32 cellular contexts compared by ENCODE assay signal in genomic region chrX:120205816-120206753, GRCh38. TPM values are rescaled to one million over a fixed set of nuclear protein-coding genes. Genes with fewer than 3 reads are reported as not detected.
"Had no signal": no experiment of that assay in that cellular context is flagged by ENCODE, and none has a peak within 500 bp of the region (broad histone marks: within the 10 kb centered on the region; RNA-seq: fewer than 3 reads in every experiment).

No MANE protein-coding gene starts in this region.

- H3K9me3 ChIP-seq: ascending aorta, body of pancreas, Peyer's patch, SJSA1 had no signal

- H3K4me1 ChIP-seq: ascending aorta, body of pancreas, Peyer's patch, SJSA1 had no signal

- DNase-seq: activated CD4-positive, alpha-beta memory T cell treated with anti-CD3 and anti-CD28 coated beads for 36 hours; activated CD4-positive, alpha-beta T cell treated with anti-CD3 and anti-CD28 coated beads, Interleukin-2, amount 10 ng/mL, durations not matched to agents 7 days and 5 days; activated CD4-positive, CD25-positive, alpha-beta regulatory T cell treated with anti-CD3 and anti-CD28 coated beads, Interleukin-2, amount 50 U/mL, for 72 hours; activated CD8-positive, alpha-beta memory T cell treated with anti-CD3 and anti-CD28 coated beads for 24 hours; activated effector memory CD4-positive, alpha-beta T cell treated with anti-CD3 and anti-CD28 coated beads, Interleukin-2, amount 50 U/mL, for 16 hours; activated naive CD4-positive, alpha-beta T cell treated with Interleukin-2 at 50 U/mL for 16 hours; activated naive CD8-positive, alpha-beta T cell treated with anti-CD3 and anti-CD28 coated beads, Interleukin-2, amount 50 U/mL, for 24 hours; activated T-cell treated with anti-CD3 and anti-CD28 coated beads, Interleukin-2, amount 50 U/mL, for 4 hours; amniotic stem cell; body of pancreas; cerebellar nuclear complex; MM.1S; NCI-H1105; NCI-H1436 treated with DMSO at 0.1 percent for 48 hours; NCI-H187; NCI-H2081; NCI-H446 treated with DMSO at 0.1 percent for 48 hours; NCI-H524 treated with DMSO at 0.1 percent for 48 hours; NCI-H748 treated with DMSO at 0.1 percent for 48 hours; Peyer's patch; Right ventricle myocardium superior; SW 1271 had no signal

- H3K27ac Mint-ChIP-seq: activated CD4-positive, alpha-beta memory T cell treated with anti-CD3 and anti-CD28 coated beads for 36 hours; activated CD4-positive, alpha-beta T cell treated with anti-CD3 and anti-CD28 coated beads, Interleukin-2, amount 10 ng/mL, durations not matched to agents 7 days and 5 days; activated naive CD4-positive, alpha-beta T cell treated with anti-CD3 and anti-CD28 coated beads, Interleukin-2, amount 50 U/mL, for 72 hours; activated naive CD8-positive, alpha-beta T cell treated with anti-CD3 and anti-CD28 coated beads, Interleukin-2, amount 50 U/mL, for 24 hours; WTC11 had no signal

- ATAC-seq: activated naive CD4-positive, alpha-beta T cell treated with anti-CD3 and anti-CD28 coated beads, Interleukin-2, amount 50 U/mL, for 72 hours; activated naive CD8-positive, alpha-beta T cell treated with anti-CD3 and anti-CD28 coated beads, Interleukin-2, amount 50 U/mL, for 24 hours; activated T-cell treated with anti-CD3 and anti-CD28 coated beads, Interleukin-2, amount 50 U/mL, for 4 hours; body of pancreas; SK-N-SH treated with all-trans-retinoic acid at 6 μM for 48 hours; WTC11 had no signal

- H3K36me3 ChIP-seq: ascending aorta, Peyer's patch, SJSA1 had no signal

- H3K27me3 Mint-ChIP-seq: activated CD4-positive, alpha-beta memory T cell treated with anti-CD3 and anti-CD28 coated beads for 36 hours; activated CD4-positive, alpha-beta T cell treated with anti-CD3 and anti-CD28 coated beads, Interleukin-2, amount 10 ng/mL, durations not matched to agents 7 days and 5 days; activated naive CD8-positive, alpha-beta T cell treated with anti-CD3 and anti-CD28 coated beads, Interleukin-2, amount 50 U/mL, for 24 hours had no signal

- H3K4me3 Mint-ChIP-seq: activated CD4-positive, alpha-beta memory T cell treated with anti-CD3 and anti-CD28 coated beads for 36 hours; activated CD4-positive, alpha-beta T cell treated with anti-CD3 and anti-CD28 coated beads, Interleukin-2, amount 10 ng/mL, durations not matched to agents 7 days and 5 days; activated naive CD8-positive, alpha-beta T cell treated with anti-CD3 and anti-CD28 coated beads, Interleukin-2, amount 50 U/mL, for 24 hours; activated T-cell treated with anti-CD3 and anti-CD28 coated beads, Interleukin-2, amount 50 U/mL, for 4 hours; WTC11 had no signal

- H3K4me2 ChIP-seq: KMS-11 had no signal

- H3K36me3 Mint-ChIP-seq: activated CD4-positive, alpha-beta memory T cell treated with anti-CD3 and anti-CD28 coated beads for 36 hours; activated naive CD4-positive, alpha-beta T cell treated with anti-CD3 and anti-CD28 coated beads, Interleukin-2, amount 50 U/mL, for 72 hours; WTC11 had no signal

- H3K4me1 Mint-ChIP-seq: activated CD4-positive, alpha-beta T cell treated with anti-CD3 and anti-CD28 coated beads, Interleukin-2, amount 10 ng/mL, durations not matched to agents 7 days and 5 days; activated naive CD8-positive, alpha-beta T cell treated with anti-CD3 and anti-CD28 coated beads, Interleukin-2, amount 50 U/mL, for 24 hours; WTC11 had no signal

- H3K4me3 ChIP-seq: ascending aorta, body of pancreas, Peyer's patch, SJSA1 had no signal

- H3K27me3 ChIP-seq: ascending aorta, body of pancreas, Peyer's patch, SJSA1 had no signal

- H3K27ac ChIP-seq: ascending aorta, body of pancreas, KMS-11, Peyer's patch, RWPE1, SJSA1 had no signal

- H3K9ac ChIP-seq: KMS-11 had no signal

RNA-seq across cellular contexts. Expression of gene RHOXF2, which starts 47.7 kb away (rescaled TPM):
- total RNA-seq: activated CD4-positive, alpha-beta memory T cell treated with anti-CD3 and anti-CD28 coated beads for 36 hours; activated CD4-positive, alpha-beta T cell treated with anti-CD3 and anti-CD28 coated beads, Interleukin-2, amount 10 ng/mL, durations not matched to agents 7 days and 5 days; ascending aorta; body of pancreas; cardiac septum; OCI-LY7; Peyer's patch; Right ventricle myocardium superior; SJSA1; T-helper 1 cell treated with Interleukin-12 subunit alpha and Interleukin-12 subunit beta and Interleukin-4 antibody, amounts not matched to agents 30 ng/mL and 1 ng/mL, for 36 hours had no signal
